In the genomic region with DNA sequence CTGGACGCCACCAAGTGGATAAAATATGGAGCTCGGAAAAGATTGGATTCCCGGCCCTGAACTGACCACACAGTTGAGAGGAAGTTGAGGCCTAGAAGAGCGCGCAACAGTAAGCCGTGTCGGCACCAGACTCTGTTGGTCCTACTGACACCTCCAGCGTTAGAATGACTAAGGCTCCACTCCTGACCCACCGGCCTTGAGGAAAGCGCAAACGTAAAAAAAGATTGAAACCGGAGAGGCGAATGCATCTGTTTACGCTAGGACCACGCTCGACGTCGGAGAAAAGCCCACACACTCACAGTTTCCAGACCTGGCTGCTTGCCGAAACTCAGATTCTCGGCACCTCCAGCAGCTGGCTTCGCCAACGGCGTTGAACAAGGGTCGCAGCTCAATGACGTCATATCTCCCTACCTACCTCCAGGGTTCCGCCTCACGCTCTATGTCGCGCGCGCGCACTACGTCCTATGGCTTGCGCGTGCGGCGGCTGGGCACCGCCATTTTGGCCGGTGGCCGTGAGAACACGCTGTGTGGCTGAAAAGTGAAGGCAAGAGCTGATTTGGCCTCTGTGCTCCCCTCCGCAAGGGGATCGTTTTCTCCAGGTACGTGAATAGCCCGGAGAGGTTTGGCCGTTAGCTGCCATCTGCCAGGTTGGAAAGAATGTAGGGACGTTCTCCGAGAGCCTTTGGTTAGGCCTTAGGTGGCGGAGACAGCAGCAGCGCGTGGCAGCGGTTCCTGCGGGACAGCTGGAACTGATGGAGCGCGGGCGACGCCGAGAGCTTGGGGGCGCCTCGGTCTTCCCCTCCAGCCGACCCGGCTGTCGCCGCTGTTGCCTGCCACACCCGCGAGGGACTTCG, we compare ENCODE assay signal across 1 cellular context.
TF ChIP-seq lines count a peak whose summit lies in the region.

ABCE1 (plus strand) TSS at position 491 of the 854 bp plus-strand sequence. CDS start 6,102 bp downstream, outside the sequence.
ANAPC10 (minus strand) TSS at position 376 of the 854 bp plus-strand sequence. CDS start 2,097 bp downstream, outside the sequence.

TF ChIP-seq in K562, 482 proteins besides CTCF, POLR2A, EP300 and RAD21 (continued from another document and continues in another):
- TF ChIP-seq, protein P1, sequence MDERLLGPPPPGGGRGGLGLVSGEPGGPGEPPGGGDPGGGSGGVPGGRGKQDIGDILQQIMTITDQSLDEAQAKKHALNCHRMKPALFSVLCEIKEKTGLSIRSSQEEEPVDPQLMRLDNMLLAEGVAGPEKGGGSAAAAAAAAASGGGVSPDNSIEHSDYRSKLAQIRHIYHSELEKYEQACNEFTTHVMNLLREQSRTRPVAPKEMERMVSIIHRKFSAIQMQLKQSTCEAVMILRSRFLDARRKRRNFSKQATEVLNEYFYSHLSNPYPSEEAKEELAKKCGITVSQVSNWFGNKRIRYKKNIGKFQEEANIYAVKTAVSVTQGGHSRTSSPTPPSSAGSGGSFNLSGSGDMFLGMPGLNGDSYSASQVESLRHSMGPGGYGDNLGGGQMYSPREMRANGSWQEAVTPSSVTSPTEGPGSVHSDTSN (CRISPR knock-in tag; IDR thresholded peaks at IDR 0.05; ENCODE audit: low read depth): no peak
- TF ChIP-seq, protein P1 (tag; conservative IDR thresholded peaks at IDR 0.05; ENCODE audit: low read depth): no peak
- no peak for TF ChIP-seq RBBP5 (IDR thresholded peaks at IDR 0.05; ENCODE audit: borderline replicate concordance, insufficient read depth, low read length, poor library complexity, severe bottlenecking)
- TF ChIP-seq ARID1B (IDR thresholded peaks at IDR 0.05): no peak; the same call in 1 of the 2 replicates
- TF ChIP-seq ZBTB43 (CRISPR knock-in tag; IDR thresholded peaks at IDR 0.05): no peak
- 0 out of 2 replicates have a peak, but pooled peaks have one; percentile 63 for TF ChIP-seq SMAD3 (CRISPR knock-in tag; conservative IDR thresholded peaks at IDR 0.05)
- TF ChIP-seq PCBP2 (IDR thresholded peaks at IDR 0.05; ENCODE audit: low read depth, low read length, poor library complexity, severe bottlenecking): no peak
- no peak for TF ChIP-seq MCM2 (IDR thresholded peaks at IDR 0.05; ENCODE audit: low read depth)
- peak; percentile 88 for TF ChIP-seq ZBTB17 (CRISPR knock-in tag; IDR thresholded peaks at IDR 0.05)
- no peak for TF ChIP-seq GATAD2B (IDR thresholded peaks at IDR 0.05; ENCODE audit: borderline replicate concordance)
- no peak for TF ChIP-seq MAFF (IDR thresholded peaks at IDR 0.05; ENCODE audit: low read length)
- TF ChIP-seq, protein P2, sequence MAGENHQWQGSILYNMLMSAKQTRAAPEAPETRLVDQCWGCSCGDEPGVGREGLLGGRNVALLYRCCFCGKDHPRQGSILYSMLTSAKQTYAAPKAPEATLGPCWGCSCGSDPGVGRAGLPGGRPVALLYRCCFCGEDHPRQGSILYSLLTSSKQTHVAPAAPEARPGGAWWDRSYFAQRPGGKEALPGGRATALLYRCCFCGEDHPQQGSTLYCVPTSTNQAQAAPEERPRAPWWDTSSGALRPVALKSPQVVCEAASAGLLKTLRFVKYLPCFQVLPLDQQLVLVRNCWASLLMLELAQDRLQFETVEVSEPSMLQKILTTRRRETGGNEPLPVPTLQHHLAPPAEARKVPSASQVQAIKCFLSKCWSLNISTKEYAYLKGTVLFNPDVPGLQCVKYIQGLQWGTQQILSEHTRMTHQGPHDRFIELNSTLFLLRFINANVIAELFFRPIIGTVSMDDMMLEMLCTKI (IDR thresholded peaks at IDR 0.05; ENCODE audit: partially characterized antibody): no peak
- no peak for TF ChIP-seq IFI16 (CRISPR knock-in tag; IDR thresholded peaks at IDR 0.05)
- 0 out of 2 replicates have a peak, but pooled peaks have one; percentile 26 for TF ChIP-seq ZNF24 (IDR thresholded peaks at IDR 0.05)
- TF ChIP-seq HES1 (IDR thresholded peaks at IDR 0.05; ENCODE audit: low read depth): no peak
- TF ChIP-seq SIN3A (IDR thresholded peaks at IDR 0.05; ENCODE audit: borderline replicate concordance in 2 of 2, control insufficient read depth in 1 of 2, low read depth in 2 of 2, low read length in 2 of 2): peak; percentile 89 to 97; a peak in 3 of 4 replicates
- TF ChIP-seq SAP30 (IDR thresholded peaks at IDR 0.05; ENCODE audit: borderline replicate concordance, insufficient read depth, low read depth, low read length, poor library complexity, severe bottlenecking): peak; percentile 94
- TF ChIP-seq ZNF586 (CRISPR knock-in tag; conservative IDR thresholded peaks at IDR 0.05): no peak
- TF ChIP-seq, protein P3, sequence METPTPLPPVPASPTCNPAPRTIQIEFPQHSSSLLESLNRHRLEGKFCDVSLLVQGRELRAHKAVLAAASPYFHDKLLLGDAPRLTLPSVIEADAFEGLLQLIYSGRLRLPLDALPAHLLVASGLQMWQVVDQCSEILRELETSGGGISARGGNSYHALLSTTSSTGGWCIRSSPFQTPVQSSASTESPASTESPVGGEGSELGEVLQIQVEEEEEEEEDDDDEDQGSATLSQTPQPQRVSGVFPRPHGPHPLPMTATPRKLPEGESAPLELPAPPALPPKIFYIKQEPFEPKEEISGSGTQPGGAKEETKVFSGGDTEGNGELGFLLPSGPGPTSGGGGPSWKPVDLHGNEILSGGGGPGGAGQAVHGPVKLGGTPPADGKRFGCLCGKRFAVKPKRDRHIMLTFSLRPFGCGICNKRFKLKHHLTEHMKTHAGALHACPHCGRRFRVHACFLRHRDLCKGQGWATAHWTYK (CRISPR knock-in tag; IDR thresholded peaks at IDR 0.05): peak; percentile 67; the same call in 1 of the 2 replicates
- no peak for TF ChIP-seq ZNF133 (CRISPR knock-in tag; IDR thresholded peaks at IDR 0.05)
- TF ChIP-seq, protein P4, sequence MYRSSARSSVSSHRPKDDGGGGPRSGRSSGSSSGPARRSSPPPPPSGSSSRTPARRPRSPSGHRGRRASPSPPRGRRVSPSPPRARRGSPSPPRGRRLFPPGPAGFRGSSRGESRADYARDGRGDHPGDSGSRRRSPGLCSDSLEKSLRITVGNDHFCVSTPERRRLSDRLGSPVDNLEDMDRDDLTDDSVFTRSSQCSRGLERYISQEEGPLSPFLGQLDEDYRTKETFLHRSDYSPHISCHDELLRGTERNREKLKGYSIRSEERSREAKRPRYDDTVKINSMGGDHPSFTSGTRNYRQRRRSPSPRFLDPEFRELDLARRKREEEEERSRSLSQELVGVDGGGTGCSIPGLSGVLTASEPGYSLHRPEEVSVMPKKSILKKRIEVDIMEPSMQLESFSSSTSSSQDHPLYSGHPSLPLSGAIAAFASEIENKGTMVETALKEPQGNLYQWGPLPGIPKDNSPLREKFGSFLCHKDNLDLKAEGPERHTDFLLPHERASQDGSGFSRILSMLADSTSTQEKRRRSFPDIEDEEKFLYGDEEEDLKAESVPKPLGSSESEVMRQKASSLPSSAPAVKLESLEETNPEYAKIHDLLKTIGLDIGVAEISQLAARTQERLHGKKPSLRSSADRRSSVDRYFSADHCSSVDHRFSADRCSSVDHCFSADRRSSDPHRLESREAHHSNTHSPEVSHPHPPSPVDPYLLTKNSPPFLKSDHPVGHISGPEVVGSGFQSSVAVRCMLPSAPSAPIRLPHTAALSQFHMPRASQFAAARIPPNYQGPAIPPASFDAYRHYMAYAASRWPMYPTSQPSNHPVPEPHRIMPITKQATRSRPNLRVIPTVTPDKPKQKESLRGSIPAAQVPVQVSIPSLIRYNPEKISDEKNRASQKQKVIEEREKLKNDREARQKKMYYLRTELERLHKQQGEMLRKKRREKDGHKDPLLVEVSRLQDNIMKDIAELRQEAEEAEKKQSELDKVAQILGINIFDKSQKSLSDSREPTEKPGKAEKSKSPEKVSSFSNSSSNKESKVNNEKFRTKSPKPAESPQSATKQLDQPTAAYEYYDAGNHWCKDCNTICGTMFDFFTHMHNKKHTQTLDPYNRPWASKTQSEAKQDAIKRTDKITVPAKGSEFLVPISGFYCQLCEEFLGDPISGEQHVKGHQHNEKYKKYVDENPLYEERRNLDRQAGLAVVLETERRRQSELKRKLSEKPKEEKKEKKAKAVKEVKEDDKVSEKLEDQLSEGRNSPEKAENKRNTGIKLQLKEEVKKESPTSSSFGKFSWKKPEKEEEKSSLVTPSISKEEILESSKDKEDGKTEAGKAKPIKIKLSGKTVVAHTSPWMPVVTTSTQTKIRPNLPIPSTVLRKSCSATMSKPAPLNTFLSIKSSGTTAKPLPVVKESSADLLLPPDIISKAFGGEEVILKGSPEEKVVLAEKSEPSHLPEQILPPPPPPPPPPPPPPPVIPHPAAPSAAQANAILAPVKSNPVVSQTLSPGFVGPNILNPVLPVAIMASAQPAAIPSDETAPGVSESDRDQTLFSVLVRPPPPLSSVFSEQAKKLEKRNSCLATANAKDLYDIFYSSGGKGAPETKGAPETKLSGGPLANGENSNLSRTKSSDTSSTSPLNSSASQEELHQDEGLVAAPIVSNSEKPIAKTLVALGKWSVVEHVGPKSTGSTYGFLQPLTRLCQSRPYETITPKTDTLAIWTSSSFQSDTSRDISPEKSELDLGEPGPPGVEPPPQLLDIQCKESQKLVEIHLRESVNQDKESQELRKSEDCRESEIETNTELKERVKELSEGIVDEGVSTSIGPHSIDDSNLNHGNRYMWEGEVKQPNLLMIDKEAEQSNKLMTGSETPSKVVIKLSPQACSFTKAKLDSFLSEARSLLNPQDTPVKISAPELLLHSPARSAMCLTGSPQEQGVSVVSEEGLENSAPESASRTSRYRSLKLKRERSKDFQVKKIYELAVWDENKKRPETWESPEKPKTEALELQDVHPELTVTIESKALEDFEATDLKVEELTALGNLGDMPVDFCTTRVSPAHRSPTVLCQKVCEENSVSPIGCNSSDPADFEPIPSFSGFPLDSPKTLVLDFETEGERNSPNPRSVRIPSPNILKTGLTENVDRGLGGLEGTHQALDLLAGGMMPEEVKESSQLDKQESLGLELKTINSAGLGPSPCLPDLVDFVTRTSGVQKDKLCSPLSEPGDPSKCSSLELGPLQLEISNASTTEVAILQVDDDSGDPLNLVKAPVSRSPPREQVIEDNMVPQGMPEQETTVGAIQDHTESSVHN (IDR thresholded peaks at IDR 0.05; ENCODE audit: borderline replicate concordance in 1 of 2, low read depth in 1 of 2): 0 out of 4 replicates have a peak, but pooled peaks of 1 of the 2 experiments have one; percentile 46
- no peak for TF ChIP-seq ZFP30 (CRISPR knock-in tag; IDR thresholded peaks at IDR 0.05; ENCODE audit: borderline replicate concordance)
- no peak for TF ChIP-seq KAT8 (IDR thresholded peaks at IDR 0.05; ENCODE audit: low read depth)
